Comparison of ENCODE assay signal across 8 cellular contexts in the genomic region with DNA sequence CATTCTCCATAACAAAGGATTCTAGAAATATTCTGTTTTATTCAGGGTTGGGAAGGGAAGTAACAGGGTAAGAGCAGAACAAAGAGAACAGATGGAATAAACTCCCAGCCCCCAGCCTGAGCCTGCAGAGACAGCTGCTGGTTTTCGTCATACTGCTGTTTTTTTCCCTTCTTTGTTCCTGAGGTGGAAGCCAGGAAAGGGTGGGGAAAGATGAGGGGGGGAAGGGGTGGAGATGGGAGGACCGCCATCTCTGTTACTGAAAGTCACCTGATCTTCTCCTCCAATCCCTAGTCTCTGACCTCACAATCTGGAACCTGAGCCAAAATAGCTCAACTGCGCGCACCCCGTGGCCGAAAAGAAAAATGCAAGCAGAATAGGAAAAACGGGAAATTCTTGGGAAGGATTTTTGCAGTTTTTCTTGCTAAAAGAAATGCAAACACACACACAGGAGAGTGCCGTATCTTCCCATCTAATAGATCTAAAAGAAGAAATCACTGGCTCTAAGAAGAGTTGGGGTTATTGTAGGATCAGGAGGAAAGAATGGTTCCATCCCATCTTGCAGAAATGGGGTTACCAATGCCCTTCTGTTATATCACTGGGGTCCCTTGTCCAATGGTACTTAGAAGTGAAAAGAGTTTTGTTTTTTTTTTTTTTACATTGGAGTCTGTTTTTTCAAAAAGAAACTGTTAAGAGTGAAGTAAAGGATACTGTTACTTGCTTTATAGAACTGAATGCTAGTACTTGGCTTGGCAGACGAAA.
DNase-seq lines count a peak whose midpoint lies in the region; ATAC-seq and TF ChIP-seq lines count a peak whose summit lies in the region.

No MANE protein-coding gene starts in this region.

- DNase-seq in COR-L47 (lab: John Stamatoyannopoulos, UW) = peak; percentile 94
- DNase-seq in LNCaP clone FGC (ENCODE audit: low read depth) = peak; percentile 90
- DNase-seq in fibroblast of mammary gland (ENCODE audit: low read depth) = peak; percentile 98
- no peak for DNase-seq in stimulated activated CD4-positive, alpha-beta T cell treated with anti-CD3 and anti-CD28 coated beads, Interleukin-15, amount 100 ng/mL, for 24 hours
- DNase-seq in stimulated activated CD4-positive, alpha-beta T cell treated with anti-CD3 and anti-CD28 coated beads, Interleukin-4, amount 100 ng/mL, for 1 hour = no peak

- H3K4me1 ChIP-seq in mucosa of rectum (ENCODE audit: control insufficient read depth in 2 of 2, insufficient read depth in 2 of 2, low read length in 2 of 2) = peaks cover 9 to 20% of the 10 kb centered on the region in 2 donors

- H3K4me3 ChIP-seq in LNCaP clone FGC (ENCODE audit: low read depth, low read length) (peak overlapping the region; percentile 40), fibroblast of mammary gland (ENCODE audit: control insufficient read depth, low read depth, low read length) (no peak overlapping the region), mucosa of rectum (ENCODE audit: low read length in 2 of 2) (peak overlapping the region; percentile 48 to 53)

- peaks cover 10 to 23% of the 10 kb centered on the region in 2 donors for H3K36me3 ChIP-seq in mucosa of rectum (ENCODE audit: control insufficient read depth in 2 of 2, insufficient read depth in 2 of 2, low read length in 2 of 2)

- peak overlapping the region; percentile 51 to 61 for H3K9ac ChIP-seq in mucosa of rectum (ENCODE audit: low read depth in 1 of 2, low read length in 2 of 2)

- peak; percentile 82 for TF ChIP-seq CTCF in LNCaP clone FGC (IDR thresholded peaks at IDR 0.05; ENCODE audit: control insufficient read depth, extremely low read depth, insufficient read depth)
- peak; percentile 94 for TF ChIP-seq CTCF in fibroblast of mammary gland (conservative IDR thresholded peaks at IDR 0.05; ENCODE audit: control insufficient read depth, insufficient read depth, low read depth, low read length)

- H3K27me3 ChIP-seq in mucosa of rectum (ENCODE audit: control insufficient read depth in 2 of 2, insufficient read depth in 2 of 2, low read length in 2 of 2) = no peaks in the 10 kb centered on the region

- peak overlapping the region; percentile 75 to 90 for H3K27ac ChIP-seq in mucosa of rectum (ENCODE audit: low read depth in 2 of 2, low read length in 2 of 2)

- no peaks in the 10 kb centered on the region for H3K9me3 ChIP-seq in mucosa of rectum (ENCODE audit: control insufficient read depth in 2 of 2, low read length in 2 of 2)

- ATAC-seq in SK-N-SH treated with all-trans-retinoic acid at 6 μM for 48 hours = peak; percentile 65
- ATAC-seq in GM19467 (IDR thresholded peaks at IDR 0.05; ENCODE audit: unreplicated experiment) = no peak

TF ChIP-seq in SK-N-SH treated with all-trans-retinoic acid at 6 μM for 48 hours, 23 proteins besides CTCF, POLR2A, EP300 and RAD21 (continues in another document):
- no peak for TF ChIP-seq TOX (CRISPR knock-in tag; IDR thresholded peaks at IDR 0.05; ENCODE audit: borderline replicate concordance)
- TF ChIP-seq, protein P1, sequence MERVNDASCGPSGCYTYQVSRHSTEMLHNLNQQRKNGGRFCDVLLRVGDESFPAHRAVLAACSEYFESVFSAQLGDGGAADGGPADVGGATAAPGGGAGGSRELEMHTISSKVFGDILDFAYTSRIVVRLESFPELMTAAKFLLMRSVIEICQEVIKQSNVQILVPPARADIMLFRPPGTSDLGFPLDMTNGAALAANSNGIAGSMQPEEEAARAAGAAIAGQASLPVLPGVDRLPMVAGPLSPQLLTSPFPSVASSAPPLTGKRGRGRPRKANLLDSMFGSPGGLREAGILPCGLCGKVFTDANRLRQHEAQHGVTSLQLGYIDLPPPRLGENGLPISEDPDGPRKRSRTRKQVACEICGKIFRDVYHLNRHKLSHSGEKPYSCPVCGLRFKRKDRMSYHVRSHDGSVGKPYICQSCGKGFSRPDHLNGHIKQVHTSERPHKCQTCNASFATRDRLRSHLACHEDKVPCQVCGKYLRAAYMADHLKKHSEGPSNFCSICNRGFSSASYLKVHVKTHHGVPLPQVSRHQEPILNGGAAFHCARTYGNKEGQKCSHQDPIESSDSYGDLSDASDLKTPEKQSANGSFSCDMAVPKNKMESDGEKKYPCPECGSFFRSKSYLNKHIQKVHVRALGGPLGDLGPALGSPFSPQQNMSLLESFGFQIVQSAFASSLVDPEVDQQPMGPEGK (CRISPR knock-in tag; IDR thresholded peaks at IDR 0.05; ENCODE audit: borderline replicate concordance) = 0 out of 2 replicates have a peak, but pooled peaks have one; percentile 60
- TF ChIP-seq BACH2 (CRISPR knock-in tag; IDR thresholded peaks at IDR 0.05; ENCODE audit: borderline replicate concordance) = no peak
- TF ChIP-seq, protein P2, sequence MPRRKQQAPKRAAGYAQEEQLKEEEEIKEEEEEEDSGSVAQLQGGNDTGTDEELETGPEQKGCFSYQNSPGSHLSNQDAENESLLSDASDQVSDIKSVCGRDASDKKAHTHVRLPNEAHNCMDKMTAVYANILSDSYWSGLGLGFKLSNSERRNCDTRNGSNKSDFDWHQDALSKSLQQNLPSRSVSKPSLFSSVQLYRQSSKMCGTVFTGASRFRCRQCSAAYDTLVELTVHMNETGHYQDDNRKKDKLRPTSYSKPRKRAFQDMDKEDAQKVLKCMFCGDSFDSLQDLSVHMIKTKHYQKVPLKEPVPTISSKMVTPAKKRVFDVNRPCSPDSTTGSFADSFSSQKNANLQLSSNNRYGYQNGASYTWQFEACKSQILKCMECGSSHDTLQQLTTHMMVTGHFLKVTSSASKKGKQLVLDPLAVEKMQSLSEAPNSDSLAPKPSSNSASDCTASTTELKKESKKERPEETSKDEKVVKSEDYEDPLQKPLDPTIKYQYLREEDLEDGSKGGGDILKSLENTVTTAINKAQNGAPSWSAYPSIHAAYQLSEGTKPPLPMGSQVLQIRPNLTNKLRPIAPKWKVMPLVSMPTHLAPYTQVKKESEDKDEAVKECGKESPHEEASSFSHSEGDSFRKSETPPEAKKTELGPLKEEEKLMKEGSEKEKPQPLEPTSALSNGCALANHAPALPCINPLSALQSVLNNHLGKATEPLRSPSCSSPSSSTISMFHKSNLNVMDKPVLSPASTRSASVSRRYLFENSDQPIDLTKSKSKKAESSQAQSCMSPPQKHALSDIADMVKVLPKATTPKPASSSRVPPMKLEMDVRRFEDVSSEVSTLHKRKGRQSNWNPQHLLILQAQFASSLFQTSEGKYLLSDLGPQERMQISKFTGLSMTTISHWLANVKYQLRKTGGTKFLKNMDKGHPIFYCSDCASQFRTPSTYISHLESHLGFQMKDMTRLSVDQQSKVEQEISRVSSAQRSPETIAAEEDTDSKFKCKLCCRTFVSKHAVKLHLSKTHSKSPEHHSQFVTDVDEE (CRISPR knock-in tag; IDR thresholded peaks at IDR 0.05) = peak; percentile 37; the same call in 1 of the 2 replicates
- TF ChIP-seq ZNF565 (CRISPR knock-in tag; conservative IDR thresholded peaks at IDR 0.05; ENCODE audit: low read depth) = no peak
- TF ChIP-seq ARNTL (CRISPR knock-in tag; IDR thresholded peaks at IDR 0.05; ENCODE audit: borderline replicate concordance, low read depth) = no peak
- TF ChIP-seq RARB (CRISPR knock-in tag; IDR thresholded peaks at IDR 0.05) = no peak
- no peak for TF ChIP-seq PPARA (CRISPR knock-in tag; IDR thresholded peaks at IDR 0.05; ENCODE audit: borderline replicate concordance)
- peak; percentile 86 for TF ChIP-seq TCF4 (CRISPR knock-in tag; IDR thresholded peaks at IDR 0.05; ENCODE audit: borderline replicate concordance)
- no peak for TF ChIP-seq ZNF70 (CRISPR knock-in tag; IDR thresholded peaks at IDR 0.05)
- no peak for TF ChIP-seq ESRRG (CRISPR knock-in tag; IDR thresholded peaks at IDR 0.05)
- TF ChIP-seq, protein P3, sequence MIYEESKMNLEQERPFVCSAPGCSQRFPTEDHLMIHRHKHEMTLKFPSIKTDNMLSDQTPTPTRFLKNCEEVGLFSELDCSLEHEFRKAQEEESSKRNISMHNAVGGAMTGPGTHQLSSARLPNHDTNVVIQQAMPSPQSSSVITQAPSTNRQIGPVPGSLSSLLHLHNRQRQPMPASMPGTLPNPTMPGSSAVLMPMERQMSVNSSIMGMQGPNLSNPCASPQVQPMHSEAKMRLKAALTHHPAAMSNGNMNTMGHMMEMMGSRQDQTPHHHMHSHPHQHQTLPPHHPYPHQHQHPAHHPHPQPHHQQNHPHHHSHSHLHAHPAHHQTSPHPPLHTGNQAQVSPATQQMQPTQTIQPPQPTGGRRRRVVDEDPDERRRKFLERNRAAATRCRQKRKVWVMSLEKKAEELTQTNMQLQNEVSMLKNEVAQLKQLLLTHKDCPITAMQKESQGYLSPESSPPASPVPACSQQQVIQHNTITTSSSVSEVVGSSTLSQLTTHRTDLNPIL (CRISPR knock-in tag; IDR thresholded peaks at IDR 0.05; ENCODE audit: low read depth) = no peak
- TF ChIP-seq, protein P4, sequence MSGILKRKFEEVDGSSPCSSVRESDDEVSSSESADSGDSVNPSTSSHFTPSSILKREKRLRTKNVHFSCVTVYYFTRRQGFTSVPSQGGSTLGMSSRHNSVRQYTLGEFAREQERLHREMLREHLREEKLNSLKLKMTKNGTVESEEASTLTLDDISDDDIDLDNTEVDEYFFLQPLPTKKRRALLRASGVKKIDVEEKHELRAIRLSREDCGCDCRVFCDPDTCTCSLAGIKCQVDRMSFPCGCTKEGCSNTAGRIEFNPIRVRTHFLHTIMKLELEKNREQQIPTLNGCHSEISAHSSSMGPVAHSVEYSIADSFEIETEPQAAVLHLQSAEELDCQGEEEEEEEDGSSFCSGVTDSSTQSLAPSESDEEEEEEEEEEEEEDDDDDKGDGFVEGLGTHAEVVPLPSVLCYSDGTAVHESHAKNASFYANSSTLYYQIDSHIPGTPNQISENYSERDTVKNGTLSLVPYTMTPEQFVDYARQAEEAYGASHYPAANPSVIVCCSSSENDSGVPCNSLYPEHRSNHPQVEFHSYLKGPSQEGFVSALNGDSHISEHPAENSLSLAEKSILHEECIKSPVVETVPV (CRISPR knock-in tag; IDR thresholded peaks at IDR 0.05) = no peak
- TF ChIP-seq CSDC2 (CRISPR knock-in tag; IDR thresholded peaks at IDR 0.05) = no peak
- TF ChIP-seq ISL1 (CRISPR knock-in tag; IDR thresholded peaks at IDR 0.05) = no peak
- TF ChIP-seq, protein P5, sequence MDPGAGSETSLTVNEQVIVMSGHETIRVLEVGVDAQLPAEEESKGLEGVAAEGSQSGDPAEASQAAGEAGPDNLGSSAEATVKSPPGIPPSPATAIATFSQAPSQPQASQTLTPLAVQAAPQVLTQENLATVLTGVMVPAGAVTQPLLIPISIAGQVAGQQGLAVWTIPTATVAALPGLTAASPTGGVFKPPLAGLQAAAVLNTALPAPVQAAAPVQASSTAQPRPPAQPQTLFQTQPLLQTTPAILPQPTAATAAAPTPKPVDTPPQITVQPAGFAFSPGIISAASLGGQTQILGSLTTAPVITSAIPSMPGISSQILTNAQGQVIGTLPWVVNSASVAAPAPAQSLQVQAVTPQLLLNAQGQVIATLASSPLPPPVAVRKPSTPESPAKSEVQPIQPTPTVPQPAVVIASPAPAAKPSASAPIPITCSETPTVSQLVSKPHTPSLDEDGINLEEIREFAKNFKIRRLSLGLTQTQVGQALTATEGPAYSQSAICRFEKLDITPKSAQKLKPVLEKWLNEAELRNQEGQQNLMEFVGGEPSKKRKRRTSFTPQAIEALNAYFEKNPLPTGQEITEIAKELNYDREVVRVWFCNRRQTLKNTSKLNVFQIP (CRISPR knock-in tag; IDR thresholded peaks at IDR 0.05; ENCODE audit: borderline replicate concordance, low read depth) = no peak

Comparison
In these comparisons a context has a peak if more than half of its experiments do, and no peak if none do; other contexts are left out.
1. DNase-seq: peak in COR-L47 (single experiment), LNCaP clone FGC (single experiment) and fibroblast of mammary gland (single experiment); none in stimulated activated CD4-positive, alpha-beta T cell treated with anti-CD3 and anti-CD28 coated beads, Interleukin-15, amount 100 ng/mL, for 24 hours (single experiment) and stimulated activated CD4-positive, alpha-beta T cell treated with anti-CD3 and anti-CD28 coated beads, Interleukin-4, amount 100 ng/mL, for 1 hour (single experiment).